In the genomic region with DNA sequence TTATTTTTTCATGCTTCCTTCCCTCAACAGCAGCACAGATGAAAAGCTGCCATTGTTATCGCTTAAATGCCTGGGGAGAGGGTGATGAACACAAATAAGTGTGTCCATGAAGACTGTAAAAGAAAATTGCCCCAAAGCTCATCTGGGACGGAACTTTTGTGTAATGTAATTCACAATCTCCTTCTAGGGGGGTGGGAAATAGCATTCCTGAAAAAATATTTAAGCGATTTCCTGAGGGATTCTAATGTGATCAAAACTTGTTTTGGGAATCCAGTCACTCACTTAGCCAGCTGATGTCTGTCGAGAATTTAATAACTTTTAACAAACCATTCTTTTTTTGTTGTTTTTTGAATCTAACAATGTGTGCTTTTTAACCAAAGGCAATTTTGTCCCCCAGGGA, we compare ENCODE assay signal across 30 cellular contexts.
"Had no signal": no experiment of that assay in that cellular context is flagged by ENCODE, and none has a peak within 500 bp of the region (broad histone marks: within the 10 kb centered on the region; RNA-seq: fewer than 3 reads in every experiment).

No MANE protein-coding gene starts in this region.

- H3K9me3 Mint-ChIP-seq: activated B cell treated with CpG ODN at 0.5 μM for 24 hours; activated CD4-positive, alpha-beta memory T cell treated with anti-CD3 and anti-CD28 coated beads for 36 hours; activated naive CD4-positive, alpha-beta T cell treated with anti-CD3 and anti-CD28 coated beads, Interleukin-2, amount 10 ng/mL, durations not matched to agents 7 days and 5 days; activated naive CD4-positive, alpha-beta T cell treated with anti-CD3 and anti-CD28 coated beads, Interleukin-2, amount 50 U/mL, for 72 hours; activated naive CD8-positive, alpha-beta T cell treated with anti-CD3 and anti-CD28 coated beads, Interleukin-2, amount 10 ng/mL, durations not matched to agents 7 days and 5 days; activated T-cell treated with anti-CD3 and anti-CD28 coated beads, Interleukin-2, amount 50 U/mL, for 24 hours; activated T-cell treated with anti-CD3 and anti-CD28 coated beads, Interleukin-2, amount 50 U/mL, for 72 hours; brain; T-helper 2 cell treated with Interferon-gamma antibody and Interleukin-4, amounts not matched to agents 5 μg/mL and 100 μg/mL, for 36 hours had no signal

- DNase-seq: activated B cell treated with CpG ODN at 0.5 μM for 24 hours; activated CD4-positive, alpha-beta memory T cell treated with anti-CD3 and anti-CD28 coated beads for 36 hours; activated CD4-positive, alpha-beta T cell treated with anti-CD3 and anti-CD28 coated beads for 48 hours; activated CD8-positive, alpha-beta memory T cell treated with anti-CD3 and anti-CD28 coated beads, Interleukin-2, amount 50 U/mL, for 48 hours; activated gamma-delta T cell; activated naive CD4-positive, alpha-beta T cell; activated naive CD4-positive, alpha-beta T cell treated with anti-CD3 and anti-CD28 coated beads, Interleukin-2, amount 10 ng/mL, durations not matched to agents 7 days and 5 days; activated naive CD8-positive, alpha-beta T cell treated with anti-CD3 and anti-CD28 coated beads, Interleukin-2, amount 10 ng/mL, durations not matched to agents 7 days and 5 days; activated T-cell treated with anti-CD3 and anti-CD28 coated beads for 4 hours; activated T-cell treated with anti-CD3 and anti-CD28 coated beads, Interleukin-2, amount 50 U/mL, for 24 hours; activated T-cell treated with anti-CD3 and anti-CD28 coated beads, Interleukin-2, amount 50 U/mL, for 72 hours; central memory CD4-positive, alpha-beta T cell; cerebellar nuclear complex; colonic mucosa; effector CD8-positive, alpha-beta T cell; foreskin fibroblast; gastrocnemius medialis; heart right ventricle; T-helper 1 cell; T-helper 17 cell; T1000; WERI-Rb-1 had no signal

- H3K4me3 Mint-ChIP-seq: activated B cell treated with CpG ODN at 0.5 μM for 24 hours; activated CD4-positive, alpha-beta memory T cell treated with anti-CD3 and anti-CD28 coated beads for 36 hours; activated naive CD4-positive, alpha-beta T cell treated with anti-CD3 and anti-CD28 coated beads, Interleukin-2, amount 10 ng/mL, durations not matched to agents 7 days and 5 days; activated naive CD8-positive, alpha-beta T cell treated with anti-CD3 and anti-CD28 coated beads, Interleukin-2, amount 10 ng/mL, durations not matched to agents 7 days and 5 days; activated T-cell treated with anti-CD3 and anti-CD28 coated beads, Interleukin-2, amount 50 U/mL, for 24 hours; activated T-cell treated with anti-CD3 and anti-CD28 coated beads, Interleukin-2, amount 50 U/mL, for 72 hours; brain; T-helper 17 cell; T-helper 2 cell treated with Interferon-gamma antibody and Interleukin-4, amounts not matched to agents 5 μg/mL and 100 μg/mL, for 36 hours had no signal

- H3K4me1 ChIP-seq: ascending aorta, breast epithelium, colonic mucosa, gastrocnemius medialis, heart right ventricle had no signal

- H3K27ac Mint-ChIP-seq: activated B cell treated with CpG ODN at 0.5 μM for 24 hours; activated CD4-positive, alpha-beta memory T cell treated with anti-CD3 and anti-CD28 coated beads for 36 hours; activated naive CD4-positive, alpha-beta T cell treated with anti-CD3 and anti-CD28 coated beads, Interleukin-2, amount 10 ng/mL, durations not matched to agents 7 days and 5 days; activated naive CD4-positive, alpha-beta T cell treated with anti-CD3 and anti-CD28 coated beads, Interleukin-2, amount 50 U/mL, for 72 hours; activated naive CD8-positive, alpha-beta T cell treated with anti-CD3 and anti-CD28 coated beads, Interleukin-2, amount 10 ng/mL, durations not matched to agents 7 days and 5 days; activated T-cell treated with anti-CD3 and anti-CD28 coated beads, Interleukin-2, amount 50 U/mL, for 24 hours; activated T-cell treated with anti-CD3 and anti-CD28 coated beads, Interleukin-2, amount 50 U/mL, for 72 hours; T-helper 17 cell; T-helper 2 cell treated with Interferon-gamma antibody and Interleukin-4, amounts not matched to agents 5 μg/mL and 100 μg/mL, for 36 hours had no signal

- H3K36me3 Mint-ChIP-seq: activated CD4-positive, alpha-beta memory T cell treated with anti-CD3 and anti-CD28 coated beads for 36 hours; activated naive CD4-positive, alpha-beta T cell treated with anti-CD3 and anti-CD28 coated beads, Interleukin-2, amount 10 ng/mL, durations not matched to agents 7 days and 5 days; activated naive CD4-positive, alpha-beta T cell treated with anti-CD3 and anti-CD28 coated beads, Interleukin-2, amount 50 U/mL, for 72 hours; activated naive CD8-positive, alpha-beta T cell treated with anti-CD3 and anti-CD28 coated beads, Interleukin-2, amount 10 ng/mL, durations not matched to agents 7 days and 5 days; brain had no signal

- H3K27ac ChIP-seq: ascending aorta, breast epithelium, cardiac muscle cell, colonic mucosa, gastrocnemius medialis, heart right ventricle, WERI-Rb-1 had no signal

- H3K27me3 ChIP-seq: ascending aorta, breast epithelium, cardiac muscle cell, colonic mucosa, gastrocnemius medialis had no signal

- H3K36me3 ChIP-seq: ascending aorta, breast epithelium, cardiac muscle cell, colonic mucosa, gastrocnemius medialis, heart right ventricle, WERI-Rb-1 had no signal

- H3K27me3 Mint-ChIP-seq: brain had no signal

- ATAC-seq: activated CD4-positive, CD25-positive, alpha-beta regulatory T cell treated with anti-CD3 and anti-CD28 coated beads, Interleukin-2, amount 50 U/mL, for 24 hours; activated naive CD4-positive, alpha-beta T cell treated with anti-CD3 and anti-CD28 coated beads, Interleukin-2, amount 50 U/mL, for 72 hours; activated T-cell treated with anti-CD3 and anti-CD28 coated beads, Interleukin-2, amount 50 U/mL, for 72 hours; esophagus mucosa; gastrocnemius medialis; heart right ventricle; T-helper 17 cell had no signal

- H3K4me3 ChIP-seq: ascending aorta, breast epithelium, cardiac muscle cell, colonic mucosa, gastrocnemius medialis, heart right ventricle had no signal

- H3K9me3 ChIP-seq: ascending aorta, breast epithelium, colonic mucosa, gastrocnemius medialis, heart right ventricle had no signal

- H3K4me1 Mint-ChIP-seq: activated B cell treated with CpG ODN at 0.5 μM for 24 hours; activated naive CD4-positive, alpha-beta T cell treated with anti-CD3 and anti-CD28 coated beads, Interleukin-2, amount 10 ng/mL, durations not matched to agents 7 days and 5 days; activated naive CD8-positive, alpha-beta T cell treated with anti-CD3 and anti-CD28 coated beads, Interleukin-2, amount 10 ng/mL, durations not matched to agents 7 days and 5 days; T-helper 17 cell had no signal
